ENCODE assay signal across 18 cellular contexts in genomic region chr5:80284720-80285119, GRCh38. TPM values are rescaled to one million over a fixed set of nuclear protein-coding genes. Genes with fewer than 3 reads are reported as not detected.
DNase-seq lines count a peak whose midpoint lies in the region; ATAC-seq and TF ChIP-seq lines count a peak whose summit lies in the region.
"Had no signal": no experiment of that assay in that cellular context is flagged by ENCODE, and none has a peak within 500 bp of the region (broad histone marks: within the 10 kb centered on the region; RNA-seq: fewer than 3 reads in every experiment).

No MANE protein-coding gene starts in this region.

- ATAC-seq in DND-41 (ENCODE audit: insufficient read depth, low read depth) (peak; percentile 79), GM18520 (IDR thresholded peaks at IDR 0.05; ENCODE audit: unreplicated experiment) (no peak)

- DNase-seq in DND-41 (peak; percentile 20), Karpas-422 (no peak), endodermal cell (no peak), DMS53 treated with DMSO at 0.1 percent for 48 hours (lab: John Stamatoyannopoulos, UW; ENCODE audit: unreplicated experiment) (no peak), HPDE6-E6E7 (ENCODE audit: extremely low spot score) (no peak)
- DNase-seq in activated CD4-positive, alpha-beta memory T cell treated with anti-CD3 and anti-CD28 coated beads, Interleukin-2, amount 10 ng/mL, durations not matched to agents 7 days and 5 days, result peak; percentile 26
- DNase-seq: activated CD8-positive, alpha-beta memory T cell treated with anti-CD3 and anti-CD28 coated beads for 24 hours; cortex of kidney; head of caudate nucleus; kidney; NCI-H146; NCI-H524 had no signal

- H4K20me1 ChIP-seq in DND-41 (ENCODE audit: insufficient read depth, low read length) (no peaks in the 10 kb centered on the region), Karpas-422 (ENCODE audit: insufficient read depth, low read depth, low read length) (no peaks in the 10 kb centered on the region)

- H3K4me2 ChIP-seq in DND-41 (ENCODE audit: insufficient read depth, low read length), result no peak overlapping the region
- H3K4me2 ChIP-seq in Karpas-422 (ENCODE audit: low read depth, low read length, poor library complexity, severe bottlenecking), result no peak overlapping the region

- H3K36me3 ChIP-seq in DND-41 (ENCODE audit: insufficient read depth, low read length) (no peaks in the 10 kb centered on the region), Karpas-422 (ENCODE audit: insufficient read depth, low read length) (no peaks in the 10 kb centered on the region), endodermal cell (ENCODE audit: control insufficient read depth, insufficient read depth, low read length) (no peaks in the 10 kb centered on the region)

- TF ChIP-seq CTCF in DND-41 (IDR thresholded peaks at IDR 0.05; ENCODE audit: borderline replicate concordance, extremely low read depth, low read length, poor library complexity, severe bottlenecking) (no peak), endodermal cell (conservative IDR thresholded peaks at IDR 0.05) (no peak)

- H3K36me3 Mint-ChIP-seq in activated CD4-positive, alpha-beta memory T cell treated with anti-CD3 and anti-CD28 coated beads, Interleukin-2, amount 10 ng/mL, durations not matched to agents 7 days and 5 days (ENCODE audit: low read depth), result no peaks in the 10 kb centered on the region
- H3K36me3 Mint-ChIP-seq in endodermal cell (ENCODE audit: low read depth), result no peaks in the 10 kb centered on the region

- H3K27me3 ChIP-seq in DND-41 (ENCODE audit: insufficient read depth, low read length, poor library complexity) (no peaks in the 10 kb centered on the region), Karpas-422 (ENCODE audit: low read length) (no peaks in the 10 kb centered on the region), endodermal cell (ENCODE audit: control insufficient read depth, insufficient read depth, low read length, poor library complexity, severe bottlenecking) (no peaks in the 10 kb centered on the region)

- no peaks in the 10 kb centered on the region for H3K9me2 ChIP-seq in Karpas-422 (replicated peaks; ENCODE audit: insufficient read depth, low read length)

- H3K79me2 ChIP-seq in DND-41 (ENCODE audit: insufficient read depth, low read length) (no peaks in the 10 kb centered on the region), Karpas-422 (ENCODE audit: low read length) (no peaks in the 10 kb centered on the region)

- H3K4me1 ChIP-seq in DND-41 (ENCODE audit: insufficient read depth, low read length) (peaks cover 5% of the 10 kb centered on the region; the same call in 1 of the 2 replicates), Karpas-422 (ENCODE audit: low read length) (peaks cover 5% of the 10 kb centered on the region), endodermal cell (ENCODE audit: control insufficient read depth, insufficient read depth, low read length) (no peaks in the 10 kb centered on the region)

- POLR2A ChIA-PET in activated CD4-positive, alpha-beta memory T cell treated with anti-CD3 and anti-CD28 coated beads, Interleukin-2, amount 10 ng/mL, durations not matched to agents 7 days and 5 days (lab: Charles Lee), result no interaction called here

- no peak overlapping the region for H3K4me3 ChIP-seq in DND-41 (ENCODE audit: low read depth in 1 of 2, low read length in 2 of 2)
- no peak overlapping the region for H3K4me3 ChIP-seq in Karpas-422 (ENCODE audit: low read length)
- H3K4me3 ChIP-seq in endodermal cell (ENCODE audit: low read length), result no peak overlapping the region

- peak overlapping the region; percentile 40 for H3K27ac Mint-ChIP-seq in activated CD4-positive, alpha-beta memory T cell treated with anti-CD3 and anti-CD28 coated beads, Interleukin-2, amount 10 ng/mL, durations not matched to agents 7 days and 5 days
- peak overlapping the region; percentile 68 for H3K27ac Mint-ChIP-seq in endodermal cell
- H3K27ac Mint-ChIP-seq: IgD-negative memory B cell had no signal

- WGBS in endodermal cell (ENCODE audit: insufficient coverage in 1 of 2, insufficient read length in 1 of 2), 2 experiments, result 83 to 87% methylated on average over 1 to 2 of the region's 2 CpGs

- peaks cover 12% of the 10 kb centered on the region for H3K4me1 Mint-ChIP-seq in activated CD4-positive, alpha-beta memory T cell treated with anti-CD3 and anti-CD28 coated beads, Interleukin-2, amount 10 ng/mL, durations not matched to agents 7 days and 5 days
- H3K4me1 Mint-ChIP-seq in endodermal cell, result peaks cover 4% of the 10 kb centered on the region
- H3K4me1 Mint-ChIP-seq: IgD-negative memory B cell had no signal

- no peaks in the 10 kb centered on the region for H3K9me3 ChIP-seq in DND-41 (ENCODE audit: insufficient read depth, low read length, severe bottlenecking)
- H3K9me3 ChIP-seq in Karpas-422 (ENCODE audit: low read length), result no peaks in the 10 kb centered on the region
- H3K9me3 ChIP-seq in endodermal cell (ENCODE audit: control insufficient read depth, low read length), result no peaks in the 10 kb centered on the region

- H3K27me3 Mint-ChIP-seq in activated CD4-positive, alpha-beta memory T cell treated with anti-CD3 and anti-CD28 coated beads, Interleukin-2, amount 10 ng/mL, durations not matched to agents 7 days and 5 days, result peaks cover 1% of the 10 kb centered on the region
- no peaks in the 10 kb centered on the region for H3K27me3 Mint-ChIP-seq in endodermal cell (ENCODE audit: insufficient read depth)

- H3K27ac ChIP-seq in DND-41 (ENCODE audit: low read length) (no peak overlapping the region), Karpas-422 (ENCODE audit: low read length) (no peak overlapping the region), endodermal cell (ENCODE audit: low read depth, low read length) (no peak overlapping the region)
- H3K27ac ChIP-seq: C4-2B had no signal

- H3K9me3 Mint-ChIP-seq in activated CD4-positive, alpha-beta memory T cell treated with anti-CD3 and anti-CD28 coated beads, Interleukin-2, amount 10 ng/mL, durations not matched to agents 7 days and 5 days, result no peaks in the 10 kb centered on the region
- no peaks in the 10 kb centered on the region for H3K9me3 Mint-ChIP-seq in endodermal cell

- CTCF ChIA-PET in activated CD4-positive, alpha-beta memory T cell treated with anti-CD3 and anti-CD28 coated beads, Interleukin-2, amount 10 ng/mL, durations not matched to agents 7 days and 5 days (lab: Charles Lee), result interaction anchor here (0.6 to 2.2 kb wide), 4 partner anchors 9 to 193 kb away, joined by 3 to 12 read pairs (median 6); no protein-coding TSS in a partner anchor

- H3K9ac ChIP-seq in DND-41 (ENCODE audit: low read depth, low read length) (no peak overlapping the region), Karpas-422 (ENCODE audit: low read length) (no peak overlapping the region), endodermal cell (ENCODE audit: extremely low read depth, low read length, poor library complexity, severe bottlenecking) (no peak overlapping the region)

- no peak overlapping the region for H3K4me3 Mint-ChIP-seq in activated CD4-positive, alpha-beta memory T cell treated with anti-CD3 and anti-CD28 coated beads, Interleukin-2, amount 10 ng/mL, durations not matched to agents 7 days and 5 days
- H3K4me3 Mint-ChIP-seq in endodermal cell, result no peak overlapping the region

- H2AFZ ChIP-seq in DND-41 (ENCODE audit: low read depth, low read length) (no peak overlapping the region), Karpas-422 (ENCODE audit: low read length) (peak overlapping the region; percentile 24; the same call in 1 of the 2 replicates)

RNA-seq across cellular contexts. Expression of gene SERINC5, which starts 28.9 kb away (rescaled TPM):
- total RNA-seq in Karpas-422 (2014; rRNA removed; shearing (Covaris generic); ENCODE audit: low replicate concordance), result 2.6 and 4.4 TPM in 2 replicates
- 10 to 100 TPM; 59.1 to 60.6 TPM for total RNA-seq in activated CD4-positive, alpha-beta memory T cell treated with anti-CD3 and anti-CD28 coated beads, Interleukin-2, amount 10 ng/mL, durations not matched to agents 7 days and 5 days
- total RNA-seq in endodermal cell, result 100 to 1,000 TPM; 134 to 183 TPM
- polyA plus RNA-seq in endodermal cell (2013, experiment 1 of 2), result 34.9 TPM
- polyA plus RNA-seq in endodermal cell (2013, experiment 2 of 2), result 34.7 TPM

RNA-seq across cellular contexts. Expression of gene SPZ1, which starts 35.1 kb away (rescaled TPM):
- total RNA-seq in Karpas-422 (2014; rRNA removed; shearing (Covaris generic); ENCODE audit: low replicate concordance), result not detected in 2 replicates
- total RNA-seq in activated CD4-positive, alpha-beta memory T cell treated with anti-CD3 and anti-CD28 coated beads, Interleukin-2, amount 10 ng/mL, durations not matched to agents 7 days and 5 days, result not detected
- total RNA-seq in endodermal cell, result not detected
- not detected for polyA plus RNA-seq in endodermal cell (2013, experiment 1 of 2)
- not detected for polyA plus RNA-seq in endodermal cell (2013, experiment 2 of 2)
- total RNA-seq: kidney, mucosa of gallbladder, urinary bladder had no signal
- polyA plus RNA-seq: esophagus, IgD-negative memory B cell, urinary bladder had no signal

Comparison
In these comparisons a context has a peak if more than half of its experiments do, and no peak if none do; other contexts are left out.
1. DNase-seq: peak in DND-41 (single experiment) and activated CD4-positive, alpha-beta memory T cell treated with anti-CD3 and anti-CD28 coated beads, Interleukin-2, amount 10 ng/mL, durations not matched to agents 7 days and 5 days (single experiment); none in Karpas-422 (single experiment), endodermal cell (single experiment), DMS53 treated with DMSO at 0.1 percent for 48 hours (single experiment) and HPDE6-E6E7 (single experiment).
2. RNA of gene SERINC5, which starts 28.9 kb away (total RNA-seq): 134 to 183 TPM in endodermal cell and 59.1 to 60.6 TPM in activated CD4-positive, alpha-beta memory T cell treated with anti-CD3 and anti-CD28 coated beads, Interleukin-2, amount 10 ng/mL, durations not matched to agents 7 days and 5 days; 2.6 to 4.4 TPM in Karpas-422; every median in the first group is over 10 times any median in the second.